In genomic region chr20:51497542-51498467, GRCh38 we compare ENCODE assay signal across 8 cellular contexts. TPM values are rescaled to one million over a fixed set of nuclear protein-coding genes. Genes with fewer than 3 reads are reported as not detected.
A peak's percentile ranks its signal among the peaks of the same experiment; 100 is the strongest.
DNase-seq lines count a peak whose midpoint lies in the region; ATAC-seq lines count a peak whose summit lies in the region.

No MANE protein-coding gene starts in this region.

- no peaks in the 10 kb centered on the region for H3K27me3 ChIP-seq in CD4-positive, CD25-positive, alpha-beta regulatory T cell (ENCODE audit: control insufficient read depth, insufficient read depth, low read length)

- H3K4me1 Mint-ChIP-seq in CD4-positive, CD25-positive, alpha-beta regulatory T cell, result peaks cover 20 to 95% (median 72%) of the 10 kb centered on the region in 4 donors

- no peaks in the 10 kb centered on the region for H3K27me3 Mint-ChIP-seq in CD4-positive, CD25-positive, alpha-beta regulatory T cell

- peaks cover 80% of the 10 kb centered on the region for H3K4me1 ChIP-seq in CD4-positive, CD25-positive, alpha-beta regulatory T cell (ENCODE audit: control insufficient read depth, insufficient read depth, low read length, poor library complexity, severe bottlenecking)

- peak; percentile 13 to 61 (median 52) for DNase-seq in CD4-positive, CD25-positive, alpha-beta regulatory T cell
- peak; percentile 42 for DNase-seq in activated CD4-positive, alpha-beta T cell treated with anti-CD3 and anti-CD28 coated beads, Interleukin-2, amount 50 U/mL, for 1 hour
- peak in 26 of 42 donors; percentile 16 to 69 (median 41) for DNase-seq in head of caudate nucleus
- DNase-seq in stimulated activated naive CD4-positive, alpha-beta T cell (lab: John Stamatoyannopoulos, UW), result peak in 5 of 6 experiments; percentile 14 to 73 (median 56)

- peak overlapping the region; percentile 75 for H3K27ac ChIP-seq in CD4-positive, CD25-positive, alpha-beta regulatory T cell (ENCODE audit: insufficient read depth, low read length, poor library complexity, severe bottlenecking)

- peak overlapping the region; percentile 82 to 89 (median 87) for H3K4me3 Mint-ChIP-seq in CD4-positive, CD25-positive, alpha-beta regulatory T cell

- peak overlapping the region; percentile 71 for H3K4me3 ChIP-seq in CD4-positive, CD25-positive, alpha-beta regulatory T cell (ENCODE audit: low read depth, low read length)

- ATAC-seq in CD4-positive, CD25-positive, alpha-beta regulatory T cell (ENCODE audit: low read depth in 2 of 2), result no peak
- ATAC-seq in HG02870 (IDR thresholded peaks at IDR 0.05; ENCODE audit: unreplicated experiment) (peak; percentile 35), HG03378 (IDR thresholded peaks at IDR 0.05; ENCODE audit: unreplicated experiment) (no peak), GM21367 (IDR thresholded peaks at IDR 0.05; ENCODE audit: unreplicated experiment) (no peak), HG03139 (IDR thresholded peaks at IDR 0.05; ENCODE audit: unreplicated experiment) (no peak)

- peaks cover 15% of the 10 kb centered on the region for H3K36me3 Mint-ChIP-seq in CD4-positive, CD25-positive, alpha-beta regulatory T cell

- H3K9me3 ChIP-seq in CD4-positive, CD25-positive, alpha-beta regulatory T cell (ENCODE audit: control insufficient read depth in 2 of 2, low read length in 2 of 2), result no peaks in the 10 kb centered on the region

- peak overlapping the region; percentile 97 to 99 (median 97) for H3K27ac Mint-ChIP-seq in CD4-positive, CD25-positive, alpha-beta regulatory T cell

- no peaks in the 10 kb centered on the region for H3K9me3 Mint-ChIP-seq in CD4-positive, CD25-positive, alpha-beta regulatory T cell

- peaks cover 11% of the 10 kb centered on the region for H3K36me3 ChIP-seq in CD4-positive, CD25-positive, alpha-beta regulatory T cell (ENCODE audit: control insufficient read depth, insufficient read depth, low read length)

- intact Hi-C loops in head of caudate nucleus (cut with DNase I), result no loop called here

RNA-seq across cellular contexts. Expression of gene NFATC2, which starts 44.7 kb away (rescaled TPM):
- total RNA-seq in CD4-positive, CD25-positive, alpha-beta regulatory T cell, result 56.8 TPM
- 10 to 100 TPM; 11.0 to 17.6 (median 13.5) TPM for polyA plus RNA-seq in CD4-positive, CD25-positive, alpha-beta regulatory T cell
